Comparison of ENCODE assay signal across 13 cellular contexts in the genomic region with DNA sequence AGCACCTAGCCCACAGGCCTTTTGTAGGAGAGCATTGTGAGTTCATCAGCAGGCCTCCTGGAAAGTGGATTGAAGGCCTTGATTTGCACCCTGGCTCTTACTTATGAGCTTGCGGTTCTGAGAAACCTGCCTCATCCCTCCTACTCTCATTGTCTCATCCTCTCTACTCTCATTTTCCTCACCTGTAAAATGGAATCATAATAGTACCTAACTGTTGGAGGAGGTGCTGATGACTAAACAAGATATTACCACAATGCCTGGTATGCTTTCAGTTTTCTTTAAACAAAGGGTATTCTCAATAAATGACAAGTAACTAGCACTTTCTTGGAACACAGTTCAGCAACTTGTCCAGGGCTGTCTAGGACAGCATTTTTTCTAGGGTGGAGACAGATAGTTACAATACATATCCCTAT.
A peak's percentile ranks its signal among the peaks of the same experiment; 100 is the strongest.
DNase-seq lines count a peak whose midpoint lies in the region; ATAC-seq lines count a peak whose summit lies in the region.
"Had no signal": no experiment of that assay in that cellular context is flagged by ENCODE, and none has a peak within 500 bp of the region (broad histone marks: within the 10 kb centered on the region; RNA-seq: fewer than 3 reads in every experiment).

No MANE protein-coding gene starts in this region.

- DNase-seq in stimulated activated naive CD4-positive, alpha-beta T cell treated with Interleukin-2 at 50 U/mL for 16 hours (lab: John Stamatoyannopoulos, UW) = peak; percentile 8
- no peak for DNase-seq in stimulated activated naive CD4-positive, alpha-beta T cell (lab: John Stamatoyannopoulos, UW)
- DNase-seq in activated CD4-positive, alpha-beta memory T cell treated with anti-CD3 and anti-CD28 coated beads for 36 hours = peak; percentile 70
- DNase-seq in H4 (ENCODE audit: low spot score) (no peak), medulla oblongata (ENCODE audit: extremely low spot score) (no peak), NCI-H1092 (lab: John Stamatoyannopoulos, UW) (no peak)
- DNase-seq: activated effector memory CD4-positive, alpha-beta T cell treated with anti-CD3 and anti-CD28 coated beads, Interleukin-2, amount 50 U/mL, for 16 hours; DND-41; glutamatergic neuron; posterior cingulate gyrus had no signal

- H3K4me3 Mint-ChIP-seq in activated CD4-positive, alpha-beta memory T cell treated with anti-CD3 and anti-CD28 coated beads for 36 hours = no peak overlapping the region
- H3K4me3 Mint-ChIP-seq: stimulated activated naive CD8-positive, alpha-beta T cell treated with anti-CD3 and anti-CD28 coated beads, Interleukin-15, Interleukin-2, amounts not matched to agents 100 ng/mL and 50 ng/mL, for 24 hours had no signal

- CTCF ChIA-PET in activated CD4-positive, alpha-beta memory T cell treated with anti-CD3 and anti-CD28 coated beads for 36 hours (lab: Charles Lee) = interaction anchor here (0.7 kb wide), 1 partner anchor 248 kb away, joined by 5 read pairs; no protein-coding TSS in a partner anchor

- no peaks in the 10 kb centered on the region for H3K36me3 Mint-ChIP-seq in activated CD4-positive, alpha-beta memory T cell treated with anti-CD3 and anti-CD28 coated beads for 36 hours

- intact Hi-C loops in activated CD4-positive, alpha-beta memory T cell treated with anti-CD3 and anti-CD28 coated beads for 36 hours (cut with micrococcal nuclease) = loop anchor here (1.0 to 10.0 kb wide), 10 partner anchors 85 to 1066 kb away; a partner anchor contains a TSS

- POLR2A ChIA-PET in activated CD4-positive, alpha-beta memory T cell treated with anti-CD3 and anti-CD28 coated beads for 36 hours (lab: Charles Lee) = interaction anchor here (0.8 to 1.2 kb wide), 3 partner anchors 64 to 243 kb away, joined by 3 read pairs; a partner anchor contains a TSS

- peaks cover 38% of the 10 kb centered on the region for H3K4me1 Mint-ChIP-seq in activated CD4-positive, alpha-beta memory T cell treated with anti-CD3 and anti-CD28 coated beads for 36 hours (ENCODE audit: low read depth)

- H3K9me3 Mint-ChIP-seq in activated CD4-positive, alpha-beta memory T cell treated with anti-CD3 and anti-CD28 coated beads for 36 hours = peaks cover 2% of the 10 kb centered on the region
- H3K9me3 Mint-ChIP-seq: stimulated activated naive CD8-positive, alpha-beta T cell treated with anti-CD3 and anti-CD28 coated beads, Interleukin-15, Interleukin-2, amounts not matched to agents 100 ng/mL and 50 ng/mL, for 24 hours had no signal

- ATAC-seq in HG02852 (IDR thresholded peaks at IDR 0.05; ENCODE audit: unreplicated experiment) (peak; percentile 50), GM21576 (IDR thresholded peaks at IDR 0.05; ENCODE audit: unreplicated experiment) (no peak)

- peaks cover 10% of the 10 kb centered on the region for H3K27me3 Mint-ChIP-seq in activated CD4-positive, alpha-beta memory T cell treated with anti-CD3 and anti-CD28 coated beads for 36 hours

- H3K27ac Mint-ChIP-seq in activated CD4-positive, alpha-beta memory T cell treated with anti-CD3 and anti-CD28 coated beads for 36 hours = peak overlapping the region; percentile 70
- H3K27ac Mint-ChIP-seq: stimulated activated naive CD8-positive, alpha-beta T cell treated with anti-CD3 and anti-CD28 coated beads, Interleukin-15, Interleukin-2, amounts not matched to agents 100 ng/mL and 50 ng/mL, for 24 hours had no signal

Comparison
In these comparisons a context has a peak if more than half of its experiments do, and no peak if none do; other contexts are left out.
1. DNase-seq: peak in stimulated activated naive CD4-positive, alpha-beta T cell treated with Interleukin-2 at 50 U/mL for 16 hours (single experiment) and activated CD4-positive, alpha-beta memory T cell treated with anti-CD3 and anti-CD28 coated beads for 36 hours (single experiment); none in stimulated activated naive CD4-positive, alpha-beta T cell (0 of 6), H4 (single experiment), medulla oblongata (single experiment) and NCI-H1092 (single experiment).